Comparison of ENCODE assay signal across 13 cellular contexts in genomic region chr1:25080294-25081209, GRCh38.
A peak's percentile ranks its signal among the peaks of the same experiment; 100 is the strongest.
DNase-seq lines count a peak whose midpoint lies in the region; ATAC-seq and TF ChIP-seq lines count a peak whose summit lies in the region.
"Had no signal": no experiment of that assay in that cellular context is flagged by ENCODE, and none has a peak within 500 bp of the region (broad histone marks: within the 10 kb centered on the region; RNA-seq: fewer than 3 reads in every experiment).

No MANE protein-coding gene starts in this region.

- intact Hi-C loops in cardiac septum (cut with DNase I) = no loop called here
- intact Hi-C loops in right cardiac atrium (cut with DNase I) = no loop called here
- intact Hi-C loops in upper lobe of right lung (cut with DNase I) = no loop called here
- intact Hi-C loops in testis (cut with DNase I; ENCODE audit: low total_unique reads) = no loop called here

- no peaks in the 10 kb centered on the region for H4K20me1 ChIP-seq in OCI-LY3 (ENCODE audit: insufficient read depth, low read length)

- H3K79me2 ChIP-seq in OCI-LY3 (ENCODE audit: low read length) = no peaks in the 10 kb centered on the region

- H3K4me3 ChIP-seq in right cardiac atrium (ENCODE audit: low read length) (no peak overlapping the region), OCI-LY3 (ENCODE audit: low read length) (no peak overlapping the region), fibroblast of mammary gland (ENCODE audit: control insufficient read depth, low read depth, low read length) (no peak overlapping the region), upper lobe of right lung (no peak overlapping the region), testis (no peak overlapping the region)
- H3K4me3 ChIP-seq: prostate gland, thoracic aorta had no signal

- no peak overlapping the region for H3K4me2 ChIP-seq in OCI-LY3 (ENCODE audit: low read length)

- H3K4me1 ChIP-seq in right cardiac atrium (ENCODE audit: control insufficient read depth, insufficient read depth, low read length) (no peaks in the 10 kb centered on the region), OCI-LY3 (ENCODE audit: low read length) (peaks cover 10% of the 10 kb centered on the region; the same call in 1 of the 2 replicates), upper lobe of right lung (no peaks in the 10 kb centered on the region), testis (no peaks in the 10 kb centered on the region)
- H3K4me1 ChIP-seq: prostate gland had no signal

- H3K36me3 ChIP-seq in OCI-LY3 (replicated peaks; ENCODE audit: low read depth, low read length) (no peaks in the 10 kb centered on the region), upper lobe of right lung (no peaks in the 10 kb centered on the region), testis (ENCODE audit: low read depth, missing control alignments) (no peaks in the 10 kb centered on the region)
- H3K36me3 ChIP-seq: prostate gland, thoracic aorta had no signal

- H3K27me3 ChIP-seq in right cardiac atrium (ENCODE audit: control insufficient read depth, insufficient read depth) (no peaks in the 10 kb centered on the region), OCI-LY3 (ENCODE audit: low read depth, low read length) (no peaks in the 10 kb centered on the region), upper lobe of right lung (no peaks in the 10 kb centered on the region), testis (no peaks in the 10 kb centered on the region)

- H3K27ac ChIP-seq in right cardiac atrium (ENCODE audit: low read length) (no peak overlapping the region), OCI-LY3 (ENCODE audit: low read length) (no peak overlapping the region), upper lobe of right lung (no peak overlapping the region), testis (no peak overlapping the region)
- H3K27ac ChIP-seq: prostate gland, thoracic aorta had no signal

- peak; percentile 24 for DNase-seq in cardiac septum (ENCODE audit: low spot score)
- no peak for DNase-seq in right cardiac atrium
- DNase-seq in fibroblast of mammary gland (ENCODE audit: low read depth) = peak; percentile 30
- no peak for DNase-seq in upper lobe of right lung
- no peak for DNase-seq in testis
- no peak for DNase-seq in dedifferentiated amniotic fluid mesenchymal stem cell (ENCODE audit: extremely low spot score)
- DNase-seq in NCI-H2227 (lab: John Stamatoyannopoulos, UW; ENCODE audit: unreplicated experiment) = no peak
- DNase-seq: amygdala, NCI-H774, T-helper 9 cell had no signal

- ATAC-seq in right cardiac atrium = no peak
- peak; percentile 41 for ATAC-seq in upper lobe of right lung

- WGBS in right cardiac atrium = 75% methylated on average over 8 of the region's 8 CpGs
- WGBS in testis, 2 donors = 75 to 78% methylated on average over 8 of the region's 8 CpGs

- H2AFZ ChIP-seq in OCI-LY3 (ENCODE audit: low read depth, low read length) = peak overlapping the region; percentile 51

- H3K9me3 ChIP-seq in right cardiac atrium (ENCODE audit: control insufficient read depth, low read length) (no peaks in the 10 kb centered on the region), OCI-LY3 (ENCODE audit: insufficient read depth, low read length) (no peaks in the 10 kb centered on the region), upper lobe of right lung (no peaks in the 10 kb centered on the region), testis (no peaks in the 10 kb centered on the region)
- H3K9me3 ChIP-seq: prostate gland, thoracic aorta had no signal

- TF ChIP-seq CTCF in OCI-LY3 (IDR thresholded peaks at IDR 0.05; ENCODE audit: low read depth, low read length) (no peak), fibroblast of mammary gland (conservative IDR thresholded peaks at IDR 0.05; ENCODE audit: control insufficient read depth, insufficient read depth, low read depth, low read length) (no peak), upper lobe of right lung (IDR thresholded peaks at IDR 0.05) (no peak), testis (IDR thresholded peaks at IDR 0.05) (no peak)

- no peak for TF ChIP-seq POLR2A in testis (IDR thresholded peaks at IDR 0.05)

- H3K9ac ChIP-seq in OCI-LY3 (ENCODE audit: low read length) = no peak overlapping the region

Comparison
In these comparisons a context has a peak if more than half of its experiments do, and no peak if none do; other contexts are left out.
1. DNase-seq: peak in cardiac septum (single experiment) and fibroblast of mammary gland (single experiment); none in right cardiac atrium (0 of 3), upper lobe of right lung (single experiment), testis (single experiment), dedifferentiated amniotic fluid mesenchymal stem cell (single experiment) and NCI-H2227 (single experiment).